In the genomic region with DNA sequence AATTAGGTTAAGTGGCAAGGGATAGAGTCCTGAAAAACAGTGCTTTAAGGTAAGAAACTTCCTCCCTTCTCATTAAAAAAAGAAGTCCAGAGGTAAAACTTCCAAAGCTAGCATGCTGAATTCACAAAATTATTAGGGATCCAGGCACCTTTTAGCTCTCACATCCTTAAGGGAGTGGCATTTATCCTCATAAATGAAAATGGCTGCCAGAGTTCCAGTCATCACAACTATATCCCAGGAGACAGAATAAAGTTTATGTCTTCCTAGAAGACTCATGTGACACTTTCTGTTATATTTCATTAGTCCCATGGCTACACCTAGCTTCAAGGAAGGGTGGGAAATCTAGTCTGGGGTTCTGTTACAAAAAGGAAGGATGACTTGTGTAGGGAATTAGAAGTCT, we compare ENCODE assay signal across 1 cellular context.
TF ChIP-seq lines count a peak whose summit lies in the region.

No MANE protein-coding gene starts in this region.

TF ChIP-seq in HEK293, 187 proteins besides CTCF, POLR2A, EP300 and RAD21 (continued from another document):
- TF ChIP-seq ZNF707 (tag by site-specific recombination; IDR thresholded peaks at IDR 0.05) (no peak), ZNF544 (tag by site-specific recombination; IDR thresholded peaks at IDR 0.05) (no peak), IKZF3 (tag by site-specific recombination; IDR thresholded peaks at IDR 0.05) (no peak), ZBTB21 (tag by site-specific recombination; IDR thresholded peaks at IDR 0.05) (no peak), SETDB1 (IDR thresholded peaks at IDR 0.05; ENCODE audit: insufficient read length, low read length) (peak; percentile 73)
- TF ChIP-seq, protein P1, sequence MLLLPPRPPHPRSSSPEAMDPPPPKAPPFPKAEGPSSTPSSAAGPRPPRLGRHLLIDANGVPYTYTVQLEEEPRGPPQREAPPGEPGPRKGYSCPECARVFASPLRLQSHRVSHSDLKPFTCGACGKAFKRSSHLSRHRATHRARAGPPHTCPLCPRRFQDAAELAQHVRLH (tag by site-specific recombination; IDR thresholded peaks at IDR 0.05), result peak; percentile 32; the same call in 1 of the 2 replicates
